Comparison of ENCODE assay signal across 16 cellular contexts in the genomic region with DNA sequence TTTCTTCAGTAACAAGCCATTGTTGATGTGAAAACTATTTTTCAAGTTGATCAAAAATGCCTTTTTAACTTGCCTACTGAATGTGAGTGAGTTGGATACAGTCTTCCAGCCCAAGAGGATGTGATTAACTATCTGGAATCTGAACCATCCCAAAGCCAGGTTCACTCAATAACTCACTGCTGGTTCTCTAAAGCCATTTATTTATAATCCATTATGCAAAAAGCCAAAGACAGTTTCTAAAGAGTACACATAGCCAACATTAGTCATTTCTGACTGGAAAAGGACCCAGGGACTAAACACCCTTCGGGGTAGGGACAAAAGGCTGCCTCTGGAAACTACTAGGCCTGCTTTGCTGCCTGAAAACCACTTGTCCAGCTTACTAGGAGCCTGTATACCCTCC.
A peak's percentile ranks its signal among the peaks of the same experiment; 100 is the strongest.
DNase-seq lines count a peak whose midpoint lies in the region; ATAC-seq and TF ChIP-seq lines count a peak whose summit lies in the region.
"Had no signal": no experiment of that assay in that cellular context is flagged by ENCODE, and none has a peak within 500 bp of the region (broad histone marks: within the 10 kb centered on the region; RNA-seq: fewer than 3 reads in every experiment).

No MANE protein-coding gene starts in this region.

- DNase-seq in SK-N-SH (no peak), ascending aorta (ENCODE audit: low spot score in 2 of 2) (no peak), mesenchymal stem cell (peak; percentile 33), ecto neural progenitor cell (ENCODE audit: low spot score) (no peak), vagina (ENCODE audit: extremely low spot score in 2 of 2) (no peak), NCI-H774 (lab: John Stamatoyannopoulos, UW) (no peak)
- DNase-seq: CD4-positive, alpha-beta T cell; HCEC 1CT; NCI-H1436; NCI-H2029 treated with DMSO at 0.1 percent for 48 hours; NCI-H510A treated with DMSO at 0.1 percent for 48 hours; Peyer's patch; SHP77 treated with DMSO at 0.1 percent for 48 hours had no signal

- no peak for TF ChIP-seq RAD21 in SK-N-SH (IDR thresholded peaks at IDR 0.05; ENCODE audit: low read length)

- no peaks in the 10 kb centered on the region for H3K9me2 ChIP-seq in SK-N-SH

- no peak overlapping the region for H4K8ac ChIP-seq in mesenchymal stem cell (ENCODE audit: low read length)

- H3K27me3 ChIP-seq in SK-N-SH (ENCODE audit: insufficient read depth): peaks cover 5% of the 10 kb centered on the region; the same call in 1 of the 2 replicates
- H3K27me3 ChIP-seq in ascending aorta: no peaks in the 10 kb centered on the region
- H3K27me3 ChIP-seq in mesenchymal stem cell (ENCODE audit: control insufficient read depth in 1 of 2, insufficient read depth in 1 of 2, low read length in 2 of 2): peaks cover 0 to 58% of the 10 kb centered on the region in 2 experiments
- no peaks in the 10 kb centered on the region for H3K27me3 ChIP-seq in vagina
- H3K27me3 ChIP-seq: Peyer's patch had no signal

- H2BK120ac ChIP-seq in mesenchymal stem cell (ENCODE audit: low read depth, low read length): no peak overlapping the region

- intact Hi-C loops in ascending aorta (cut with DNase I): loop anchor here (5.0 kb wide), 1 partner anchor 787 kb away; no protein-coding TSS in a partner anchor
- intact Hi-C loops in vagina (cut with DNase I): no loop called here

- H3K9ac ChIP-seq in SK-N-SH: no peak overlapping the region
- H3K9ac ChIP-seq in mesenchymal stem cell (ENCODE audit: low read length): no peak overlapping the region

- H3K9me3 ChIP-seq in SK-N-SH (no peaks in the 10 kb centered on the region), ascending aorta (no peaks in the 10 kb centered on the region), mesenchymal stem cell (ENCODE audit: control insufficient read depth, low read length) (no peaks in the 10 kb centered on the region), vagina (no peaks in the 10 kb centered on the region)
- H3K9me3 ChIP-seq: Peyer's patch had no signal

- H3K27ac ChIP-seq in SK-N-SH (ENCODE audit: low read depth in 2 of 2, low read length in 1 of 2) (no peak overlapping the region), ascending aorta (peak overlapping the region; percentile 54 to 58), mesenchymal stem cell (ENCODE audit: low read length, poor library complexity, severe bottlenecking) (peak overlapping the region; percentile 82), vagina (no peak overlapping the region)
- H3K27ac ChIP-seq: 22Rv1, Peyer's patch had no signal

- no peak overlapping the region for H4K91ac ChIP-seq in mesenchymal stem cell (ENCODE audit: low read length)

- H3K18ac ChIP-seq in mesenchymal stem cell (ENCODE audit: low read depth in 1 of 2, low read length in 2 of 2): no peak overlapping the region

- no peaks in the 10 kb centered on the region for H4K20me1 ChIP-seq in SK-N-SH (ENCODE audit: insufficient read depth)

- H3K36me3 ChIP-seq in SK-N-SH (replicated peaks in 1 of 2; ENCODE audit: control insufficient read depth in 1 of 2, insufficient read depth in 2 of 2, low read length in 1 of 2): no peaks in the 10 kb centered on the region
- no peaks in the 10 kb centered on the region for H3K36me3 ChIP-seq in ascending aorta
- no peaks in the 10 kb centered on the region for H3K36me3 ChIP-seq in mesenchymal stem cell (ENCODE audit: control insufficient read depth in 1 of 2, insufficient read depth in 2 of 2, low read depth in 1 of 2, low read length in 2 of 2)
- no peaks in the 10 kb centered on the region for H3K36me3 ChIP-seq in vagina
- H3K36me3 ChIP-seq: Peyer's patch had no signal

- H2BK5ac ChIP-seq in mesenchymal stem cell (ENCODE audit: low read depth, low read length, poor library complexity, severe bottlenecking): no peak overlapping the region

- CTCF ChIA-PET in SK-N-SH (lab: Yijun Ruan, JAX): interaction anchor here (1.7 kb wide), 1 partner anchor 13 kb away, joined by 6 read pairs; no protein-coding TSS in a partner anchor

- no peak overlapping the region for H2AK5ac ChIP-seq in mesenchymal stem cell (ENCODE audit: low read length, severe bottlenecking)

- ATAC-seq in SK-N-SH treated with all-trans-retinoic acid at 6 μM for 48 hours (peak; percentile 33; the same call in 2 of the 3 replicates), HG03196 (IDR thresholded peaks at IDR 0.05; ENCODE audit: unreplicated experiment) (no peak)

- no peak for TF ChIP-seq CTCF in SK-N-SH (IDR thresholded peaks at IDR 0.05)
- TF ChIP-seq CTCF in ascending aorta (IDR thresholded peaks at IDR 0.05): no peak
- TF ChIP-seq CTCF in vagina (IDR thresholded peaks at IDR 0.05): no peak

- peaks cover 2% of the 10 kb centered on the region for H3K79me1 ChIP-seq in mesenchymal stem cell (replicated peaks; ENCODE audit: low read length, poor library complexity, severe bottlenecking)

- no peak overlapping the region for H3K4ac ChIP-seq in mesenchymal stem cell (ENCODE audit: low read depth in 1 of 2, low read length in 2 of 2)

- H3K79me2 ChIP-seq in SK-N-SH (ENCODE audit: insufficient read depth): no peaks in the 10 kb centered on the region

- H3K4me2 ChIP-seq in SK-N-SH (no peak overlapping the region), mesenchymal stem cell (ENCODE audit: low read length, poor library complexity, severe bottlenecking) (no peak overlapping the region)

- H3K4me1 ChIP-seq in SK-N-SH (ENCODE audit: control insufficient read depth in 1 of 2, insufficient read depth in 2 of 2, low read depth in 1 of 2, low read length in 1 of 2) (no peaks in the 10 kb centered on the region; a peak in 2 of 4 replicates), ascending aorta (peaks cover 0 to 7% of the 10 kb centered on the region in 2 donors), mesenchymal stem cell (ENCODE audit: control insufficient read depth, insufficient read depth, low read depth, low read length) (peaks cover 6% of the 10 kb centered on the region), vagina (peaks cover 10% of the 10 kb centered on the region)
- H3K4me1 ChIP-seq: Peyer's patch had no signal

- no peak overlapping the region for H2BK12ac ChIP-seq in mesenchymal stem cell (ENCODE audit: low read length in 2 of 2)

- H3K14ac ChIP-seq in mesenchymal stem cell (ENCODE audit: low read length in 2 of 2): no peak overlapping the region

- no peak for TF ChIP-seq EP300 in SK-N-SH (IDR thresholded peaks at IDR 0.05; ENCODE audit: borderline replicate concordance in 1 of 2, low read depth in 1 of 2, low read length in 1 of 2)

- no peak overlapping the region for H2AFZ ChIP-seq in SK-N-SH (ENCODE audit: low read depth)
- no peak overlapping the region for H2AFZ ChIP-seq in mesenchymal stem cell (ENCODE audit: low read depth, low read length)

- H3K4me3 ChIP-seq in SK-N-SH (ENCODE audit: low read depth in 2 of 2, low read length in 1 of 2): no peak overlapping the region
- no peak overlapping the region for H3K4me3 ChIP-seq in ascending aorta
- no peak overlapping the region for H3K4me3 ChIP-seq in mesenchymal stem cell (ENCODE audit: insufficient read depth in 1 of 2, low read depth in 1 of 2, low read length in 2 of 2)
- no peak overlapping the region for H3K4me3 ChIP-seq in vagina
- H3K4me3 ChIP-seq: Peyer's patch had no signal

- no peak for TF ChIP-seq POLR2A in vagina (IDR thresholded peaks at IDR 0.05)

- no peaks in the 10 kb centered on the region for H3F3A ChIP-seq in SK-N-SH (replicated peaks; ENCODE audit: insufficient read depth)

- POLR2A ChIA-PET in SK-N-SH (lab: Yijun Ruan, JAX): no interaction called here

- WGBS in SK-N-SH (ENCODE audit: low lambda C conversion rate): 0% methylated on average over 1 of the region's 1 CpG
- no CpG with 5 or more reads among the region's 1 CpG for WGBS in mesenchymal stem cell

- no peak overlapping the region for H2BK15ac ChIP-seq in mesenchymal stem cell (ENCODE audit: low read depth, poor library complexity, severe bottlenecking)

- H3K23ac ChIP-seq in mesenchymal stem cell (ENCODE audit: low read length in 2 of 2): no peak overlapping the region

TF ChIP-seq in SK-N-SH treated with all-trans-retinoic acid at 6 μM for 48 hours, 23 proteins besides CTCF, POLR2A, EP300 and RAD21 (continues in another document):
- no peak for TF ChIP-seq SNAI2 (CRISPR knock-in tag; IDR thresholded peaks at IDR 0.05)
- TF ChIP-seq ARNTL (CRISPR knock-in tag; IDR thresholded peaks at IDR 0.05; ENCODE audit: borderline replicate concordance, low read depth): no peak
- TF ChIP-seq, protein P1, sequence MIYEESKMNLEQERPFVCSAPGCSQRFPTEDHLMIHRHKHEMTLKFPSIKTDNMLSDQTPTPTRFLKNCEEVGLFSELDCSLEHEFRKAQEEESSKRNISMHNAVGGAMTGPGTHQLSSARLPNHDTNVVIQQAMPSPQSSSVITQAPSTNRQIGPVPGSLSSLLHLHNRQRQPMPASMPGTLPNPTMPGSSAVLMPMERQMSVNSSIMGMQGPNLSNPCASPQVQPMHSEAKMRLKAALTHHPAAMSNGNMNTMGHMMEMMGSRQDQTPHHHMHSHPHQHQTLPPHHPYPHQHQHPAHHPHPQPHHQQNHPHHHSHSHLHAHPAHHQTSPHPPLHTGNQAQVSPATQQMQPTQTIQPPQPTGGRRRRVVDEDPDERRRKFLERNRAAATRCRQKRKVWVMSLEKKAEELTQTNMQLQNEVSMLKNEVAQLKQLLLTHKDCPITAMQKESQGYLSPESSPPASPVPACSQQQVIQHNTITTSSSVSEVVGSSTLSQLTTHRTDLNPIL (CRISPR knock-in tag; IDR thresholded peaks at IDR 0.05; ENCODE audit: low read depth): no peak

TF ChIP-seq in SK-N-SH, 30 proteins besides CTCF, POLR2A, EP300 and RAD21 (continues in another document):
- TF ChIP-seq FOSL2 (IDR thresholded peaks at IDR 0.05; ENCODE audit: borderline replicate concordance, low read depth) (no peak), TEAD4 (IDR thresholded peaks at IDR 0.05; ENCODE audit: borderline replicate concordance, insufficient read depth) (no peak), EZH2phosphoT487 (IDR thresholded peaks at IDR 0.05; ENCODE audit: borderline replicate concordance, low read depth) (no peak), MAX (IDR thresholded peaks at IDR 0.05; ENCODE audit: low read depth) (no peak), RFX5 (IDR thresholded peaks at IDR 0.05; ENCODE audit: low read length) (no peak), RCOR1 (IDR thresholded peaks at IDR 0.05; ENCODE audit: low read length) (no peak)
- TF ChIP-seq, protein P2, sequence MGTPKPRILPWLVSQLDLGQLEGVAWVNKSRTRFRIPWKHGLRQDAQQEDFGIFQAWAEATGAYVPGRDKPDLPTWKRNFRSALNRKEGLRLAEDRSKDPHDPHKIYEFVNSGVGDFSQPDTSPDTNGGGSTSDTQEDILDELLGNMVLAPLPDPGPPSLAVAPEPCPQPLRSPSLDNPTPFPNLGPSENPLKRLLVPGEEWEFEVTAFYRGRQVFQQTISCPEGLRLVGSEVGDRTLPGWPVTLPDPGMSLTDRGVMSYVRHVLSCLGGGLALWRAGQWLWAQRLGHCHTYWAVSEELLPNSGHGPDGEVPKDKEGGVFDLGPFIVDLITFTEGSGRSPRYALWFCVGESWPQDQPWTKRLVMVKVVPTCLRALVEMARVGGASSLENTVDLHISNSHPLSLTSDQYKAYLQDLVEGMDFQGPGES (IDR thresholded peaks at IDR 0.05; ENCODE audit: low read depth, low read length): no peak

Comparison
In these comparisons a context has a peak if more than half of its experiments do, and no peak if none do; other contexts are left out.
1. H3K27ac ChIP-seq: peak in ascending aorta (2 of 2) and mesenchymal stem cell (single experiment); none in SK-N-SH (0 of 2) and vagina (single experiment).